ENCODE assay signal across 13 cellular contexts in genomic region chr3:14412831-14413380, GRCh38. TPM values are rescaled to one million over a fixed set of nuclear protein-coding genes. Genes with fewer than 3 reads are reported as not detected.
DNase-seq lines count a peak whose midpoint lies in the region; ATAC-seq and TF ChIP-seq lines count a peak whose summit lies in the region.
"Had no signal": no experiment of that assay in that cellular context is flagged by ENCODE, and none has a peak within 500 bp of the region (broad histone marks: within the 10 kb centered on the region; RNA-seq: fewer than 3 reads in every experiment).

No MANE protein-coding gene starts in this region.

- H3K9me3 ChIP-seq in OCI-LY7 (ENCODE audit: low read length), result no peaks in the 10 kb centered on the region
- H3K9me3 ChIP-seq in endodermal cell (ENCODE audit: control insufficient read depth, low read length), result no peaks in the 10 kb centered on the region
- H3K9me3 ChIP-seq in osteoblast (ENCODE audit: low read depth, low read length), result no peaks in the 10 kb centered on the region
- no peaks in the 10 kb centered on the region for H3K9me3 ChIP-seq in esophagus muscularis mucosa
- H3K9me3 ChIP-seq: BE2C had no signal

- H2AFZ ChIP-seq in OCI-LY7 (ENCODE audit: low read length), result no peak overlapping the region
- H2AFZ ChIP-seq in osteoblast (ENCODE audit: low read length), result no peak overlapping the region

- H4K20me1 ChIP-seq in OCI-LY7 (ENCODE audit: insufficient read depth, low read length), result peaks cover 25% of the 10 kb centered on the region
- H4K20me1 ChIP-seq in osteoblast (ENCODE audit: insufficient read depth, low read length), result peaks cover 12% of the 10 kb centered on the region

- H3K9ac ChIP-seq in endodermal cell (ENCODE audit: extremely low read depth, low read length, poor library complexity, severe bottlenecking), result no peak overlapping the region

- intact Hi-C loops in CD14-positive monocyte (cut with micrococcal nuclease) (no loop called here), OCI-LY7 (cut with micrococcal nuclease; ENCODE audit: unreplicated experiment) (no loop called here), esophagus muscularis mucosa (cut with DNase I) (no loop called here)

- peak overlapping the region; percentile 9 for H3K27ac ChIP-seq in OCI-LY7 (ENCODE audit: low read depth, low read length, poor library complexity, severe bottlenecking)
- peak overlapping the region; percentile 1 for H3K27ac ChIP-seq in endodermal cell (ENCODE audit: low read depth, low read length)
- H3K27ac ChIP-seq in osteoblast (ENCODE audit: low read depth, low read length), result peak overlapping the region; percentile 34
- H3K27ac ChIP-seq in esophagus muscularis mucosa (replicated peaks in 1 of 4), result no peak overlapping the region

- ATAC-seq in HG02623 (IDR thresholded peaks at IDR 0.05; ENCODE audit: unreplicated experiment) (no peak), omental fat pad (ENCODE audit: low FRiP score) (no peak)

- H3K4me1 Mint-ChIP-seq in CD14-positive monocyte, result peaks cover 71% of the 10 kb centered on the region
- peaks cover 18% of the 10 kb centered on the region for H3K4me1 Mint-ChIP-seq in endodermal cell

- H3K4me3 Mint-ChIP-seq in CD14-positive monocyte, result no peak overlapping the region
- no peak overlapping the region for H3K4me3 Mint-ChIP-seq in endodermal cell
- H3K4me3 Mint-ChIP-seq: mesothelial cell of epicardium had no signal

- CTCF ChIA-PET in OCI-LY7 (lab: Charles Lee; ENCODE audit: unreplicated experiment), result no interaction called here

- 43 to 65% methylated on average over 8 to 13 of the region's 13 CpGs for WGBS in endodermal cell (ENCODE audit: insufficient coverage in 1 of 2, insufficient read length in 1 of 2), 2 experiments
- 68% methylated on average over 4 of the region's 13 CpGs for WGBS in esophagus muscularis mucosa

- BruUV-seq in OCI-LY7 (replicated peaks; lab: Mats Ljungman, UMichigan), result no TSS peak

- peak overlapping the region; percentile 59 for H3K4me2 ChIP-seq in OCI-LY7 (ENCODE audit: low read length)
- no peak overlapping the region for H3K4me2 ChIP-seq in osteoblast (ENCODE audit: insufficient read depth, low read length)

- H3K36me3 ChIP-seq in OCI-LY7 (ENCODE audit: insufficient read depth, low read length) (peaks cover 92% of the 10 kb centered on the region), endodermal cell (ENCODE audit: control insufficient read depth, insufficient read depth, low read length) (peaks cover 8% of the 10 kb centered on the region), osteoblast (ENCODE audit: insufficient read depth, low read length) (peaks cover 29% of the 10 kb centered on the region), esophagus muscularis mucosa (peaks cover 0 to 26% (median 14%) of the 10 kb centered on the region in 4 donors)

- no peak for TF ChIP-seq POLR2A in esophagus muscularis mucosa (IDR thresholded peaks at IDR 0.05; ENCODE audit: low read depth)

- H3K27ac Mint-ChIP-seq in CD14-positive monocyte (peak overlapping the region in 6 of 7 donors; percentile 58 to 78 (median 72)), endodermal cell (peak overlapping the region; percentile 77)
- H3K27ac Mint-ChIP-seq: mesothelial cell of epicardium had no signal

- TF ChIP-seq CTCF in CD14-positive monocyte (IDR thresholded peaks at IDR 0.05), result no peak
- TF ChIP-seq CTCF in OCI-LY7 (conservative IDR thresholded peaks at IDR 0.05; ENCODE audit: low read length), result no peak
- no peak for TF ChIP-seq CTCF in endodermal cell (conservative IDR thresholded peaks at IDR 0.05)
- TF ChIP-seq CTCF in osteoblast (IDR thresholded peaks at IDR 0.05; ENCODE audit: extremely low read depth, low read depth, low read length), result no peak
- TF ChIP-seq CTCF in esophagus muscularis mucosa (IDR thresholded peaks at IDR 0.05), result no peak
- no peak for TF ChIP-seq CTCF in omental fat pad (IDR thresholded peaks at IDR 0.05)

- peaks cover 68% of the 10 kb centered on the region for H3K4me1 ChIP-seq in OCI-LY7 (ENCODE audit: insufficient read depth, low read length, poor library complexity, severe bottlenecking)
- H3K4me1 ChIP-seq in endodermal cell (ENCODE audit: control insufficient read depth, insufficient read depth, low read length), result peaks cover 7% of the 10 kb centered on the region
- peaks cover 71% of the 10 kb centered on the region for H3K4me1 ChIP-seq in osteoblast (ENCODE audit: insufficient read depth, low read length)
- peaks cover 0 to 28% (median 27%) of the 10 kb centered on the region in 4 donors for H3K4me1 ChIP-seq in esophagus muscularis mucosa

- peaks cover 0 to 2% (median 0%) of the 10 kb centered on the region in 3 donors for H3K27me3 Mint-ChIP-seq in CD14-positive monocyte (ENCODE audit: low read depth in 3 of 3)
- no peaks in the 10 kb centered on the region for H3K27me3 Mint-ChIP-seq in endodermal cell (ENCODE audit: insufficient read depth)

- no peak for DNase-seq in CD14-positive monocyte (ENCODE audit: low spot score)
- DNase-seq in OCI-LY7 (ENCODE audit: low spot score), result no peak
- DNase-seq in endodermal cell, result peak; percentile 81
- DNase-seq in osteoblast (ENCODE audit: insufficient read length, low spot score, missing footprints), result no peak
- no peak for DNase-seq in esophagus muscularis mucosa (ENCODE audit: extremely low spot score)
- no peak for DNase-seq in SHP77 treated with DMSO at 0.1 percent for 48 hours (lab: John Stamatoyannopoulos, UW)
- DNase-seq in omental fat pad (ENCODE audit: low spot score), result no peak
- DNase-seq: BE2C; effector memory CD4-positive, alpha-beta T cell; NCI-H146; T-helper 9 cell had no signal

- H3K36me3 Mint-ChIP-seq in CD14-positive monocyte, result peaks cover 63 to 85% of the 10 kb centered on the region in 2 donors
- H3K36me3 Mint-ChIP-seq in endodermal cell (ENCODE audit: low read depth), result peaks cover 16% of the 10 kb centered on the region

- H3K27me3 ChIP-seq in endodermal cell (ENCODE audit: control insufficient read depth, insufficient read depth, low read length, poor library complexity, severe bottlenecking) (no peaks in the 10 kb centered on the region), osteoblast (ENCODE audit: insufficient read depth, low read length) (no peaks in the 10 kb centered on the region), esophagus muscularis mucosa (no peaks in the 10 kb centered on the region)
- H3K27me3 ChIP-seq: BE2C had no signal

- H3K9me3 Mint-ChIP-seq in CD14-positive monocyte (peaks cover 0 to 3% (median 0%) of the 10 kb centered on the region in 7 donors), endodermal cell (no peaks in the 10 kb centered on the region)
- H3K9me3 Mint-ChIP-seq: mesothelial cell of epicardium had no signal

- no peak for TF ChIP-seq EP300 in esophagus muscularis mucosa (IDR thresholded peaks at IDR 0.05)

- H3K4me3 ChIP-seq in OCI-LY7 (ENCODE audit: low read depth, low read length, poor library complexity, severe bottlenecking) (no peak overlapping the region), endodermal cell (ENCODE audit: low read length) (no peak overlapping the region), osteoblast (ENCODE audit: insufficient read depth, low read length) (no peak overlapping the region), esophagus muscularis mucosa (no peak overlapping the region)

- H3K79me2 ChIP-seq in OCI-LY7 (ENCODE audit: insufficient read depth, low read depth, low read length), result peaks cover 85% of the 10 kb centered on the region
- H3K79me2 ChIP-seq in osteoblast (ENCODE audit: insufficient read depth, low read length), result peaks cover 79% of the 10 kb centered on the region

- POLR2A ChIA-PET in OCI-LY7 (lab: Charles Lee), result no interaction called here

- no peaks in the 10 kb centered on the region for H3K9me2 ChIP-seq in OCI-LY7 (ENCODE audit: insufficient read depth, low read length)

RNA-seq across cellular contexts. Expression of gene SLC6A6, which starts 10.5 kb away (rescaled TPM):
- polyA plus RNA-seq in CD14-positive monocyte, result 10 to 100 TPM; 18.4 to 24.5 TPM
- total RNA-seq in OCI-LY7 (2014; rRNA removed; shearing (Covaris generic)), result 36.7 and 43.0 TPM in 2 replicates
- total RNA-seq in OCI-LY7 (2022) (44.6 and 51.8 TPM in 2 replicates), endodermal cell (10 to 100 TPM; 43.1 to 56.5 TPM), osteoblast (76.6 and 86.5 TPM in 2 replicates), esophagus muscularis mucosa (10 to 100 TPM; 15.0 to 36.2 (median 23.7) TPM), omental fat pad (10 to 100 TPM; 35.7 to 75.2 (median 56.4) TPM)
- polyA plus RNA-seq in endodermal cell (2013, experiment 1 of 2), result 25.6 TPM
- 24.6 TPM for polyA plus RNA-seq in endodermal cell (2013, experiment 2 of 2)

Comparison
In these comparisons a context has a peak if more than half of its experiments do, and no peak if none do; other contexts are left out.
1. H3K27ac ChIP-seq: peak in OCI-LY7 (single experiment), endodermal cell (single experiment) and osteoblast (single experiment); none in esophagus muscularis mucosa (0 of 4).